Comparison of ENCODE assay signal across 1 cellular context in the genomic region with DNA sequence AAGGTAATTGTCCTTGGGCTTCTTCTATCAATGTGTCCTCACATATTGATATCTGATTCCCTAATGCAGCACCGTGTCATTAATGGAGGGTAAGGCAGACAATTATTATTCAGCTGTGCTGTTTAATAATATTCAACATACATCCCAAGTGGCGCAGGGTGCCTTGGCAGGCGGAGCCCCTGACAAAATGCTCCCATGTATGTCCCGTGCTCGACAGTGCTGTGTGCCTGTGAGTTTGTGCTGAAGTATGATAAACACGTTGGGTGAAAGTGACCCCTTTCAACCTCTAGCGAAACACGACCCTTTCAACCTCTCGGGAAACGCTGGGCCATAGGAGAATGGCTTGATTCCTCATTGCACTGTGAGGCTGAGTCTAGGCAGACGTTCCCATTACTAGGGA.
TF ChIP-seq lines count a peak whose summit lies in the region.

No MANE protein-coding gene starts in this region.

TF ChIP-seq in GM23338, 12 proteins besides CTCF, POLR2A, EP300 and RAD21 (continued from another document):
- TF ChIP-seq, protein P1, sequence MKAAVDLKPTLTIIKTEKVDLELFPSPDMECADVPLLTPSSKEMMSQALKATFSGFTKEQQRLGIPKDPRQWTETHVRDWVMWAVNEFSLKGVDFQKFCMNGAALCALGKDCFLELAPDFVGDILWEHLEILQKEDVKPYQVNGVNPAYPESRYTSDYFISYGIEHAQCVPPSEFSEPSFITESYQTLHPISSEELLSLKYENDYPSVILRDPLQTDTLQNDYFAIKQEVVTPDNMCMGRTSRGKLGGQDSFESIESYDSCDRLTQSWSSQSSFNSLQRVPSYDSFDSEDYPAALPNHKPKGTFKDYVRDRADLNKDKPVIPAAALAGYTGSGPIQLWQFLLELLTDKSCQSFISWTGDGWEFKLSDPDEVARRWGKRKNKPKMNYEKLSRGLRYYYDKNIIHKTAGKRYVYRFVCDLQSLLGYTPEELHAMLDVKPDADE (IDR thresholded peaks at IDR 0.05): no peak
- TF ChIP-seq ZNF114 (CRISPR knock-in tag; IDR thresholded peaks at IDR 0.05): no peak
- no peak for TF ChIP-seq STAT1 (IDR thresholded peaks at IDR 0.05; ENCODE audit: unreplicated experiment)
- TF ChIP-seq POLR2AphosphoS5 (IDR thresholded peaks at IDR 0.05; ENCODE audit: low read depth): no peak
- TF ChIP-seq EZH2phosphoT487 (IDR thresholded peaks at IDR 0.05; ENCODE audit: unreplicated experiment): no peak
- TF ChIP-seq, protein P2, sequence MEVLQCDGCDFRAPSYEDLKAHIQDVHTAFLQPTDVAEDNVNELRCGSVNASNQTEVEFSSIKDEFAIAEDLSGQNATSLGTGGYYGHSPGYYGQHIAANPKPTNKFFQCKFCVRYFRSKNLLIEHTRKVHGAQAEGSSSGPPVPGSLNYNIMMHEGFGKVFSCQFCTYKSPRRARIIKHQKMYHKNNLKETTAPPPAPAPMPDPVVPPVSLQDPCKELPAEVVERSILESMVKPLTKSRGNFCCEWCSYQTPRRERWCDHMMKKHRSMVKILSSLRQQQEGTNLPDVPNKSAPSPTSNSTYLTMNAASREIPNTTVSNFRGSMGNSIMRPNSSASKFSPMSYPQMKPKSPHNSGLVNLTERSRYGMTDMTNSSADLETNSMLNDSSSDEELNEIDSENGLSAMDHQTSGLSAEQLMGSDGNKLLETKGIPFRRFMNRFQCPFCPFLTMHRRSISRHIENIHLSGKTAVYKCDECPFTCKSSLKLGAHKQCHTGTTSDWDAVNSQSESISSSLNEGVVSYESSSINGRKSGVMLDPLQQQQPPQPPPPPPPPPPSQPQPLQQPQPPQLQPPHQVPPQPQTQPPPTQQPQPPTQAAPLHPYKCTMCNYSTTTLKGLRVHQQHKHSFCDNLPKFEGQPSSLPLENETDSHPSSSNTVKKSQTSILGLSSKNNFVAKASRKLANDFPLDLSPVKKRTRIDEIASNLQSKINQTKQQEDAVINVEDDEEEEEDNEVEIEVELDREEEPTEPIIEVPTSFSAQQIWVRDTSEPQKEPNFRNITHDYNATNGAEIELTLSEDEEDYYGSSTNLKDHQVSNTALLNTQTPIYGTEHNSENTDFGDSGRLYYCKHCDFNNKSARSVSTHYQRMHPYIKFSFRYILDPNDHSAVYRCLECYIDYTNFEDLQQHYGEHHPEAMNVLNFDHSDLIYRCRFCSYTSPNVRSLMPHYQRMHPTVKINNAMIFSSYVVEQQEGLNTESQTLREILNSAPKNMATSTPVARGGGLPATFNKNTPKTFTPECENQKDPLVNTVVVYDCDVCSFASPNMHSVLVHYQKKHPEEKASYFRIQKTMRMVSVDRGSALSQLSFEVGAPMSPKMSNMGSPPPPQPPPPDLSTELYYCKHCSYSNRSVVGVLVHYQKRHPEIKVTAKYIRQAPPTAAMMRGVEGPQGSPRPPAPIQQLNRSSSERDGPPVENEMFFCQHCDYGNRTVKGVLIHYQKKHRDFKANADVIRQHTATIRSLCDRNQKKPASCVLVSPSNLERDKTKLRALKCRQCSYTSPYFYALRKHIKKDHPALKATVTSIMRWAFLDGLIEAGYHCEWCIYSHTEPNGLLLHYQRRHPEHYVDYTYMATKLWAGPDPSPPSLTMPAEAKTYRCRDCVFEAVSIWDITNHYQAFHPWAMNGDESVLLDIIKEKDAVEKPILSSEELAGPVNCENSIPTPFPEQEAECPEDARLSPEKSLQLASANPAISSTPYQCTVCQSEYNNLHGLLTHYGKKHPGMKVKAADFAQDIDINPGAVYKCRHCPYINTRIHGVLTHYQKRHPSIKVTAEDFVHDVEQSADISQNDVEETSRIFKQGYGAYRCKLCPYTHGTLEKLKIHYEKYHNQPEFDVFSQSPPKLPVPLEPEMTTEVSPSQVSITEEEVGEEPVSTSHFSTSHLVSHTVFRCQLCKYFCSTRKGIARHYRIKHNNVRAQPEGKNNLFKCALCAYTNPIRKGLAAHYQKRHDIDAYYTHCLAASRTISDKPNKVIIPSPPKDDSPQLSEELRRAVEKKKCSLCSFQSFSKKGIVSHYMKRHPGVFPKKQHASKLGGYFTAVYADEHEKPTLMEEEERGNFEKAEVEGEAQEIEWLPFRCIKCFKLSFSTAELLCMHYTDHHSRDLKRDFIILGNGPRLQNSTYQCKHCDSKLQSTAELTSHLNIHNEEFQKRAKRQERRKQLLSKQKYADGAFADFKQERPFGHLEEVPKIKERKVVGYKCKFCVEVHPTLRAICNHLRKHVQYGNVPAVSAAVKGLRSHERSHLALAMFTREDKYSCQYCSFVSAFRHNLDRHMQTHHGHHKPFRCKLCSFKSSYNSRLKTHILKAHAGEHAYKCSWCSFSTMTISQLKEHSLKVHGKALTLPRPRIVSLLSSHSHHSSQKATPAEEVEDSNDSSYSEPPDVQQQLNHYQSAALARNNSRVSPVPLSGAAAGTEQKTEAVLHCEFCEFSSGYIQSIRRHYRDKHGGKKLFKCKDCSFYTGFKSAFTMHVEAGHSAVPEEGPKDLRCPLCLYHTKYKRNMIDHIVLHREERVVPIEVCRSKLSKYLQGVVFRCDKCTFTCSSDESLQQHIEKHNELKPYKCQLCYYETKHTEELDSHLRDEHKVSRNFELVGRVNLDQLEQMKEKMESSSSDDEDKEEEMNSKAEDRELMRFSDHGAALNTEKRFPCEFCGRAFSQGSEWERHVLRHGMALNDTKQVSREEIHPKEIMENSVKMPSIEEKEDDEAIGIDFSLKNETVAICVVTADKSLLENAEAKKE (CRISPR knock-in tag; IDR thresholded peaks at IDR 0.05): no peak
- TF ChIP-seq, protein P3, sequence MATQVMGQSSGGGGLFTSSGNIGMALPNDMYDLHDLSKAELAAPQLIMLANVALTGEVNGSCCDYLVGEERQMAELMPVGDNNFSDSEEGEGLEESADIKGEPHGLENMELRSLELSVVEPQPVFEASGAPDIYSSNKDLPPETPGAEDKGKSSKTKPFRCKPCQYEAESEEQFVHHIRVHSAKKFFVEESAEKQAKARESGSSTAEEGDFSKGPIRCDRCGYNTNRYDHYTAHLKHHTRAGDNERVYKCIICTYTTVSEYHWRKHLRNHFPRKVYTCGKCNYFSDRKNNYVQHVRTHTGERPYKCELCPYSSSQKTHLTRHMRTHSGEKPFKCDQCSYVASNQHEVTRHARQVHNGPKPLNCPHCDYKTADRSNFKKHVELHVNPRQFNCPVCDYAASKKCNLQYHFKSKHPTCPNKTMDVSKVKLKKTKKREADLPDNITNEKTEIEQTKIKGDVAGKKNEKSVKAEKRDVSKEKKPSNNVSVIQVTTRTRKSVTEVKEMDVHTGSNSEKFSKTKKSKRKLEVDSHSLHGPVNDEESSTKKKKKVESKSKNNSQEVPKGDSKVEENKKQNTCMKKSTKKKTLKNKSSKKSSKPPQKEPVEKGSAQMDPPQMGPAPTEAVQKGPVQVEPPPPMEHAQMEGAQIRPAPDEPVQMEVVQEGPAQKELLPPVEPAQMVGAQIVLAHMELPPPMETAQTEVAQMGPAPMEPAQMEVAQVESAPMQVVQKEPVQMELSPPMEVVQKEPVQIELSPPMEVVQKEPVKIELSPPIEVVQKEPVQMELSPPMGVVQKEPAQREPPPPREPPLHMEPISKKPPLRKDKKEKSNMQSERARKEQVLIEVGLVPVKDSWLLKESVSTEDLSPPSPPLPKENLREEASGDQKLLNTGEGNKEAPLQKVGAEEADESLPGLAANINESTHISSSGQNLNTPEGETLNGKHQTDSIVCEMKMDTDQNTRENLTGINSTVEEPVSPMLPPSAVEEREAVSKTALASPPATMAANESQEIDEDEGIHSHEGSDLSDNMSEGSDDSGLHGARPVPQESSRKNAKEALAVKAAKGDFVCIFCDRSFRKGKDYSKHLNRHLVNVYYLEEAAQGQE (IDR thresholded peaks at IDR 0.05; ENCODE audit: unreplicated experiment): no peak
- TF ChIP-seq EZH2 (IDR thresholded peaks at IDR 0.05; ENCODE audit: low read depth, unreplicated experiment): no peak
- no peak for TF ChIP-seq NANOG (IDR thresholded peaks at IDR 0.05; ENCODE audit: borderline replicate concordance)
